In genomic region chr17:13601317-13601775, GRCh38 we compare ENCODE assay signal across 10 cellular contexts. TPM values are rescaled to one million over a fixed set of nuclear protein-coding genes. Genes with fewer than 3 reads are reported as not detected.
DNase-seq lines count a peak whose midpoint lies in the region; ATAC-seq and TF ChIP-seq lines count a peak whose summit lies in the region.
"Had no signal": no experiment of that assay in that cellular context is flagged by ENCODE, and none has a peak within 500 bp of the region (broad histone marks: within the 10 kb centered on the region; RNA-seq: fewer than 3 reads in every experiment).

No MANE protein-coding gene starts in this region.

- H3K27me3 ChIP-seq in right lobe of liver = no peaks in the 10 kb centered on the region
- H3K27me3 ChIP-seq in thoracic aorta (replicated peaks; ENCODE audit: insufficient read depth) = no peaks in the 10 kb centered on the region

- CTCF ChIA-PET in activated CD4-positive, alpha-beta T cell treated with anti-CD3 and anti-CD28 coated beads for 36 hours (lab: Charles Lee) = no interaction called here
- CTCF ChIA-PET in MCF 10A (lab: Yijun Ruan, JAX) = interaction anchor here (0.5 to 1.0 kb wide), 2 partner anchors 349 to 714 kb away, joined by 3 to 4 read pairs; no protein-coding TSS in a partner anchor

- H3K36me3 ChIP-seq in right lobe of liver (no peaks in the 10 kb centered on the region), thoracic aorta (no peaks in the 10 kb centered on the region)

- H3K27me3 Mint-ChIP-seq in activated CD4-positive, alpha-beta T cell treated with anti-CD3 and anti-CD28 coated beads for 36 hours = peaks cover 53% of the 10 kb centered on the region
- H3K27me3 Mint-ChIP-seq in MCF 10A (ENCODE audit: insufficient read depth, unreplicated experiment) = no peaks in the 10 kb centered on the region

- 0% methylated on average over 1 of the region's 48 CpGs for WGBS in right lobe of liver (ENCODE audit: insufficient coverage, low coverage, low lambda C conversion rate, missing lambda C conversion rate)

- peak overlapping the region in 1 of 3 donors; percentile 35 for H3K27ac ChIP-seq in right lobe of liver
- no peak overlapping the region for H3K27ac ChIP-seq in thoracic aorta
- H3K27ac ChIP-seq: C4-2B had no signal

- H3K4me3 Mint-ChIP-seq in activated CD4-positive, alpha-beta T cell treated with anti-CD3 and anti-CD28 coated beads for 36 hours = peak overlapping the region; percentile 52
- H3K4me3 Mint-ChIP-seq in MCF 10A (ENCODE audit: unreplicated experiment) = peak overlapping the region; percentile 88

- H3K9me3 Mint-ChIP-seq in activated CD4-positive, alpha-beta T cell treated with anti-CD3 and anti-CD28 coated beads for 36 hours (ENCODE audit: low read depth) = no peaks in the 10 kb centered on the region
- no peaks in the 10 kb centered on the region for H3K9me3 Mint-ChIP-seq in MCF 10A (ENCODE audit: unreplicated experiment)
- H3K9me3 Mint-ChIP-seq: naive B cell had no signal

- H3K4me1 ChIP-seq in right lobe of liver (peaks cover 0 to 19% (median 0%) of the 10 kb centered on the region in 4 donors), thoracic aorta (ENCODE audit: control insufficient read depth in 1 of 2, low read depth in 2 of 2) (peaks cover 4 to 17% of the 10 kb centered on the region in 2 donors)

- H3K27ac Mint-ChIP-seq in activated CD4-positive, alpha-beta T cell treated with anti-CD3 and anti-CD28 coated beads for 36 hours = no peak overlapping the region
- no peak overlapping the region for H3K27ac Mint-ChIP-seq in MCF 10A (ENCODE audit: low read depth, unreplicated experiment)
- H3K27ac Mint-ChIP-seq: naive B cell had no signal

- H3K9me3 ChIP-seq in right lobe of liver = no peaks in the 10 kb centered on the region
- no peaks in the 10 kb centered on the region for H3K9me3 ChIP-seq in thoracic aorta

- H3K36me3 Mint-ChIP-seq in activated CD4-positive, alpha-beta T cell treated with anti-CD3 and anti-CD28 coated beads for 36 hours (ENCODE audit: low read depth) = no peaks in the 10 kb centered on the region
- no peaks in the 10 kb centered on the region for H3K36me3 Mint-ChIP-seq in MCF 10A (ENCODE audit: insufficient read depth, unreplicated experiment)

- peak; percentile 25 for DNase-seq in activated CD4-positive, alpha-beta T cell treated with anti-CD3 and anti-CD28 coated beads for 36 hours
- DNase-seq in activated CD4-positive, alpha-beta T cell treated with anti-CD3 and anti-CD28 coated beads, Interleukin-2, amount 50 U/mL, for 4 hours = no peak
- DNase-seq in MCF 10A (ENCODE audit: unreplicated experiment) (no peak), right lobe of liver (peak in 1 of 3 donors; percentile 54), thoracic aorta (ENCODE audit: low spot score) (no peak), NOMO-1 treated with dmso at 0.1 percent for 144 hours (lab: John Stamatoyannopoulos, UW; ENCODE audit: unreplicated experiment) (no peak)
- DNase-seq: naive B cell had no signal

- ATAC-seq in activated CD4-positive, alpha-beta T cell treated with anti-CD3 and anti-CD28 coated beads for 36 hours = peak; percentile 36
- ATAC-seq in right lobe of liver = peak; percentile 44 to 50 (median 46)
- ATAC-seq in thoracic aorta (ENCODE audit: insufficient number of reproducible peaks, low FRiP score, low read depth) = no peak
- no peak for ATAC-seq in GM18519 (IDR thresholded peaks at IDR 0.05; ENCODE audit: low FRiP score, unreplicated experiment)
- ATAC-seq in HG03469 (IDR thresholded peaks at IDR 0.05; ENCODE audit: unreplicated experiment) = no peak

- intact Hi-C loops in activated CD4-positive, alpha-beta T cell treated with anti-CD3 and anti-CD28 coated beads for 36 hours (cut with DNase I, micrococcal nuclease) = no loop called here
- intact Hi-C loops in MCF 10A (cut with micrococcal nuclease) = no loop called here
- intact Hi-C loops in right lobe of liver (cut with DNase I) = no loop called here

- TSS peak; percentile 6 for BruUV-seq in MCF 10A (replicated peaks; lab: Mats Ljungman, UMichigan)

- peaks cover 10% of the 10 kb centered on the region for H3K4me1 Mint-ChIP-seq in activated CD4-positive, alpha-beta T cell treated with anti-CD3 and anti-CD28 coated beads for 36 hours
- H3K4me1 Mint-ChIP-seq in MCF 10A (ENCODE audit: insufficient read depth, unreplicated experiment) = peaks cover 36% of the 10 kb centered on the region

- peak overlapping the region; percentile 38 to 47 (median 45) for H3K4me3 ChIP-seq in right lobe of liver
- peak overlapping the region; percentile 45 for H3K4me3 ChIP-seq in thoracic aorta

- TF ChIP-seq POLR2A in right lobe of liver (IDR thresholded peaks at IDR 0.05) = no peak

- TF ChIP-seq CTCF in MCF 10A (IDR thresholded peaks at IDR 0.05; ENCODE audit: unreplicated experiment) (no peak), right lobe of liver (IDR thresholded peaks at IDR 0.05) (no peak), thoracic aorta (IDR thresholded peaks at IDR 0.05) (no peak)

- POLR2A ChIA-PET in activated CD4-positive, alpha-beta T cell treated with anti-CD3 and anti-CD28 coated beads for 36 hours (lab: Charles Lee) = no interaction called here
- POLR2A ChIA-PET in MCF 10A (lab: Yijun Ruan, JAX) = interaction anchor here (0.7 to 1.8 kb wide), 6 partner anchors 127 to 702 kb away, joined by 3 to 13 read pairs (median 4); partner anchors contain the start of gene HS3ST3B1

RNA-seq across cellular contexts. Expression of gene HS3ST3A1, which starts 0.4 kb away (rescaled TPM):
- under 1 TPM; 0.27 to 0.56 TPM for total RNA-seq in activated CD4-positive, alpha-beta T cell treated with anti-CD3 and anti-CD28 coated beads for 36 hours
- total RNA-seq in MCF 10A (2022) (7.3 and 10.4 TPM in 2 replicates), right lobe of liver (10 to 100 TPM in 1 of 6 experiments, 1 to 10 TPM in 5; 4.0 to 10.1 (median 5.1) TPM), thoracic aorta (1 to 10 TPM; 1.5 to 5.4 TPM)

Comparison
In these comparisons a context has a peak if more than half of its experiments do, and no peak if none do; other contexts are left out.
1. ATAC-seq: peak in activated CD4-positive, alpha-beta T cell treated with anti-CD3 and anti-CD28 coated beads for 36 hours (single experiment) and right lobe of liver (4 of 4); none in thoracic aorta (single experiment), GM18519 (single experiment) and HG03469 (single experiment).